ENCODE assay signal across 40 cellular contexts in genomic region chr3:54814224-54814623, GRCh38.
"Had no signal": no experiment of that assay in that cellular context is flagged by ENCODE, and none has a peak within 500 bp of the region (broad histone marks: within the 10 kb centered on the region; RNA-seq: fewer than 3 reads in every experiment).

No MANE protein-coding gene starts in this region.

- DNase-seq: activated CD4-positive, alpha-beta memory T cell treated with anti-CD3 and anti-CD28 coated beads, Interleukin-2, amount 10 ng/mL, durations not matched to agents 7 days and 5 days; activated CD4-positive, alpha-beta T cell treated with anti-CD3 and anti-CD28 coated beads for 1 hour; activated CD4-positive, alpha-beta T cell treated with anti-CD3 and anti-CD28 coated beads for 36 hours; activated CD4-positive, alpha-beta T cell treated with anti-CD3 and anti-CD28 coated beads for 48 hours; activated CD4-positive, alpha-beta T cell treated with anti-CD3 and anti-CD28 coated beads, Interleukin-2, amount 10 ng/mL, durations not matched to agents 7 days and 5 days; activated CD4-positive, alpha-beta T cell treated with anti-CD3 and anti-CD28 coated beads, Interleukin-2, amount 50 U/mL, for 48 hours; activated CD4-positive, CD25-positive, alpha-beta regulatory T cell; activated CD8-positive, alpha-beta memory T cell treated with anti-CD3 and anti-CD28 coated beads for 24 hours; activated CD8-positive, alpha-beta memory T cell treated with anti-CD3 and anti-CD28 coated beads, Interleukin-2, amount 10 ng/mL, durations not matched to agents 7 days and 5 days; activated CD8-positive, alpha-beta memory T cell treated with anti-CD3 and anti-CD28 coated beads, Interleukin-2, amount 50 U/mL, for 48 hours; activated CD8-positive, alpha-beta T cell treated with anti-CD3 and anti-CD28 coated beads, Interleukin-2, amount 10 ng/mL, durations not matched to agents 7 days and 5 days; activated effector memory CD4-positive, alpha-beta T cell treated with Interleukin-2 at 50 U/mL for 16 hours; activated gamma-delta T cell; activated naive CD4-positive, alpha-beta T cell treated with anti-CD3 and anti-CD28 coated beads, Interleukin-2, amount 10 ng/mL, durations not matched to agents 7 days and 5 days; activated naive CD4-positive, alpha-beta T cell treated with Interleukin-2 at 50 U/mL for 16 hours; activated naive CD8-positive, alpha-beta T cell treated with anti-CD3 and anti-CD28 coated beads, Interleukin-2, amount 10 ng/mL, durations not matched to agents 7 days and 5 days; activated naive CD8-positive, alpha-beta T cell treated with anti-CD3 and anti-CD28 coated beads, Interleukin-2, amount 50 U/mL, for 24 hours; activated T-cell treated with anti-CD3 and anti-CD28 coated beads, Interleukin-2, amount 50 U/mL, for 24 hours; activated T-cell treated with anti-CD3 and anti-CD28 coated beads, Interleukin-2, amount 50 U/mL, for 48 hours; amygdala; anterior cingulate cortex; caudate nucleus; cerebellar nuclear complex; T-helper 1 cell; T-helper 2 cell; T-helper 9 cell; WERI-Rb-1 had no signal

- H3K27ac Mint-ChIP-seq: activated CD4-positive, alpha-beta memory T cell treated with anti-CD3 and anti-CD28 coated beads, Interleukin-2, amount 10 ng/mL, durations not matched to agents 7 days and 5 days; activated CD4-positive, alpha-beta T cell treated with anti-CD3 and anti-CD28 coated beads for 36 hours; activated CD4-positive, alpha-beta T cell treated with anti-CD3 and anti-CD28 coated beads, Interleukin-2, amount 10 ng/mL, durations not matched to agents 7 days and 5 days; activated CD8-positive, alpha-beta memory T cell treated with anti-CD3 and anti-CD28 coated beads, Interleukin-2, amount 10 ng/mL, durations not matched to agents 7 days and 5 days; activated CD8-positive, alpha-beta T cell treated with anti-CD3 and anti-CD28 coated beads, Interleukin-2, amount 10 ng/mL, durations not matched to agents 7 days and 5 days; activated naive CD4-positive, alpha-beta T cell treated with anti-CD3 and anti-CD28 coated beads, Interleukin-2, amount 10 ng/mL, durations not matched to agents 7 days and 5 days; activated naive CD4-positive, alpha-beta T cell treated with anti-CD3 and anti-CD28 coated beads, Interleukin-2, amount 50 U/mL, for 24 hours; activated naive CD8-positive, alpha-beta T cell; activated naive CD8-positive, alpha-beta T cell treated with anti-CD3 and anti-CD28 coated beads, Interleukin-2, amount 10 ng/mL, durations not matched to agents 7 days and 5 days; activated naive CD8-positive, alpha-beta T cell treated with anti-CD3 and anti-CD28 coated beads, Interleukin-2, amount 50 U/mL, for 24 hours; activated T-cell treated with anti-CD3 and anti-CD28 coated beads, Interleukin-2, amount 50 U/mL, for 24 hours; activated T-helper 2 cell treated with anti-CD3 and anti-CD28 coated beads, Interferon-gamma antibody, Interleukin-2, Interleukin-4, amounts not matched to agents 10 μg/mL and 5 μg/mL and 100 μg/mL, durations not matched to agents 14 hours and 24 hours and 36 hours; brain; T-helper 1 cell treated with Interleukin-12 subunit alpha and Interleukin-12 subunit beta and Interleukin-4 antibody, amounts not matched to agents 30 μg/mL and 1 μg/mL, for 36 hours; T-helper 2 cell treated with Interferon-gamma antibody and Interleukin-4, amounts not matched to agents 5 μg/mL and 100 μg/mL, for 36 hours; WTC11 had no signal

- H3K27me3 ChIP-seq: ascending aorta, cardiac muscle cell had no signal

- H3K4me1 Mint-ChIP-seq: activated CD4-positive, alpha-beta memory T cell treated with anti-CD3 and anti-CD28 coated beads, Interleukin-2, amount 10 ng/mL, durations not matched to agents 7 days and 5 days; activated CD4-positive, alpha-beta T cell treated with anti-CD3 and anti-CD28 coated beads for 36 hours; activated CD4-positive, alpha-beta T cell treated with anti-CD3 and anti-CD28 coated beads, Interleukin-2, amount 10 ng/mL, durations not matched to agents 7 days and 5 days; activated CD8-positive, alpha-beta memory T cell treated with anti-CD3 and anti-CD28 coated beads, Interleukin-2, amount 10 ng/mL, durations not matched to agents 7 days and 5 days; activated naive CD4-positive, alpha-beta T cell treated with anti-CD3 and anti-CD28 coated beads, Interleukin-2, amount 10 ng/mL, durations not matched to agents 7 days and 5 days; activated naive CD4-positive, alpha-beta T cell treated with anti-CD3 and anti-CD28 coated beads, Interleukin-2, amount 50 U/mL, for 24 hours; activated naive CD8-positive, alpha-beta T cell treated with anti-CD3 and anti-CD28 coated beads, Interleukin-2, amount 10 ng/mL, durations not matched to agents 7 days and 5 days; activated naive CD8-positive, alpha-beta T cell treated with anti-CD3 and anti-CD28 coated beads, Interleukin-2, amount 50 U/mL, for 24 hours; brain; central memory CD8-positive, alpha-beta T cell; WTC11 had no signal

- ATAC-seq: activated CD4-positive, alpha-beta T cell treated with anti-CD3 and anti-CD28 coated beads for 36 hours; activated CD4-positive, CD25-positive, alpha-beta regulatory T cell treated with anti-CD3 and anti-CD28 coated beads, Interleukin-2, amount 50 U/mL, for 24 hours; activated CD8-positive, alpha-beta memory T cell treated with anti-CD3 and anti-CD28 coated beads, Interleukin-2, amount 10 ng/mL, durations not matched to agents 7 days and 5 days; activated CD8-positive, alpha-beta T cell treated with anti-CD3 and anti-CD28 coated beads, Interleukin-2, amount 10 ng/mL, durations not matched to agents 7 days and 5 days; activated naive CD8-positive, alpha-beta T cell treated with anti-CD3 and anti-CD28 coated beads, Interleukin-2, amount 50 U/mL, for 24 hours; WTC11 had no signal

- H3K27me3 Mint-ChIP-seq: activated CD4-positive, alpha-beta memory T cell treated with anti-CD3 and anti-CD28 coated beads, Interleukin-2, amount 10 ng/mL, durations not matched to agents 7 days and 5 days; activated CD4-positive, alpha-beta T cell treated with anti-CD3 and anti-CD28 coated beads, Interleukin-2, amount 10 ng/mL, durations not matched to agents 7 days and 5 days; activated CD8-positive, alpha-beta memory T cell treated with anti-CD3 and anti-CD28 coated beads, Interleukin-2, amount 10 ng/mL, durations not matched to agents 7 days and 5 days; activated naive CD4-positive, alpha-beta T cell treated with anti-CD3 and anti-CD28 coated beads, Interleukin-2, amount 10 ng/mL, durations not matched to agents 7 days and 5 days; activated naive CD4-positive, alpha-beta T cell treated with anti-CD3 and anti-CD28 coated beads, Interleukin-2, amount 50 U/mL, for 24 hours; activated naive CD8-positive, alpha-beta T cell; activated naive CD8-positive, alpha-beta T cell treated with anti-CD3 and anti-CD28 coated beads, Interleukin-2, amount 10 ng/mL, durations not matched to agents 7 days and 5 days; activated naive CD8-positive, alpha-beta T cell treated with anti-CD3 and anti-CD28 coated beads, Interleukin-2, amount 50 U/mL, for 24 hours; activated T-cell treated with anti-CD3 and anti-CD28 coated beads, Interleukin-2, amount 50 U/mL, for 24 hours; central memory CD8-positive, alpha-beta T cell had no signal

- H3K4me1 ChIP-seq: ascending aorta had no signal

- H3K27ac ChIP-seq: ascending aorta, cardiac muscle cell, WERI-Rb-1 had no signal

- H3K4me3 Mint-ChIP-seq: activated CD4-positive, alpha-beta memory T cell treated with anti-CD3 and anti-CD28 coated beads, Interleukin-2, amount 10 ng/mL, durations not matched to agents 7 days and 5 days; activated CD4-positive, alpha-beta T cell treated with anti-CD3 and anti-CD28 coated beads for 36 hours; activated CD4-positive, alpha-beta T cell treated with anti-CD3 and anti-CD28 coated beads, Interleukin-2, amount 10 ng/mL, durations not matched to agents 7 days and 5 days; activated CD8-positive, alpha-beta memory T cell treated with anti-CD3 and anti-CD28 coated beads, Interleukin-2, amount 10 ng/mL, durations not matched to agents 7 days and 5 days; activated CD8-positive, alpha-beta T cell treated with anti-CD3 and anti-CD28 coated beads, Interleukin-2, amount 10 ng/mL, durations not matched to agents 7 days and 5 days; activated naive CD4-positive, alpha-beta T cell treated with anti-CD3 and anti-CD28 coated beads, Interleukin-2, amount 10 ng/mL, durations not matched to agents 7 days and 5 days; activated naive CD4-positive, alpha-beta T cell treated with anti-CD3 and anti-CD28 coated beads, Interleukin-2, amount 50 U/mL, for 24 hours; activated naive CD8-positive, alpha-beta T cell; activated naive CD8-positive, alpha-beta T cell treated with anti-CD3 and anti-CD28 coated beads, Interleukin-2, amount 10 ng/mL, durations not matched to agents 7 days and 5 days; activated naive CD8-positive, alpha-beta T cell treated with anti-CD3 and anti-CD28 coated beads, Interleukin-2, amount 50 U/mL, for 24 hours; activated T-cell treated with anti-CD3 and anti-CD28 coated beads, Interleukin-2, amount 50 U/mL, for 24 hours; brain; central memory CD8-positive, alpha-beta T cell; T-helper 1 cell treated with Interleukin-12 subunit alpha and Interleukin-12 subunit beta and Interleukin-4 antibody, amounts not matched to agents 30 μg/mL and 1 μg/mL, for 36 hours; T-helper 2 cell treated with Interferon-gamma antibody and Interleukin-4, amounts not matched to agents 5 μg/mL and 100 μg/mL, for 36 hours; WTC11 had no signal

- H3K36me3 Mint-ChIP-seq: activated CD8-positive, alpha-beta memory T cell treated with anti-CD3 and anti-CD28 coated beads, Interleukin-2, amount 10 ng/mL, durations not matched to agents 7 days and 5 days; activated naive CD4-positive, alpha-beta T cell treated with anti-CD3 and anti-CD28 coated beads, Interleukin-2, amount 10 ng/mL, durations not matched to agents 7 days and 5 days; activated naive CD4-positive, alpha-beta T cell treated with anti-CD3 and anti-CD28 coated beads, Interleukin-2, amount 50 U/mL, for 24 hours; activated naive CD8-positive, alpha-beta T cell; activated naive CD8-positive, alpha-beta T cell treated with anti-CD3 and anti-CD28 coated beads, Interleukin-2, amount 10 ng/mL, durations not matched to agents 7 days and 5 days; brain had no signal

- H3K9me3 Mint-ChIP-seq: activated naive CD4-positive, alpha-beta T cell treated with anti-CD3 and anti-CD28 coated beads, Interleukin-2, amount 50 U/mL, for 24 hours; T-helper 1 cell treated with Interleukin-12 subunit alpha and Interleukin-12 subunit beta and Interleukin-4 antibody, amounts not matched to agents 30 μg/mL and 1 μg/mL, for 36 hours; T-helper 2 cell treated with Interferon-gamma antibody and Interleukin-4, amounts not matched to agents 5 μg/mL and 100 μg/mL, for 36 hours; WTC11 had no signal

- H3K4me3 ChIP-seq: ascending aorta, cardiac muscle cell had no signal

- H3K9me3 ChIP-seq: ascending aorta had no signal

- FAIRE-seq: bronchial epithelial cell, TTC549 had no signal

- H3K36me3 ChIP-seq: ascending aorta, cardiac muscle cell, WERI-Rb-1 had no signal
